19 cellular contexts compared by ENCODE assay signal in the genomic region with DNA sequence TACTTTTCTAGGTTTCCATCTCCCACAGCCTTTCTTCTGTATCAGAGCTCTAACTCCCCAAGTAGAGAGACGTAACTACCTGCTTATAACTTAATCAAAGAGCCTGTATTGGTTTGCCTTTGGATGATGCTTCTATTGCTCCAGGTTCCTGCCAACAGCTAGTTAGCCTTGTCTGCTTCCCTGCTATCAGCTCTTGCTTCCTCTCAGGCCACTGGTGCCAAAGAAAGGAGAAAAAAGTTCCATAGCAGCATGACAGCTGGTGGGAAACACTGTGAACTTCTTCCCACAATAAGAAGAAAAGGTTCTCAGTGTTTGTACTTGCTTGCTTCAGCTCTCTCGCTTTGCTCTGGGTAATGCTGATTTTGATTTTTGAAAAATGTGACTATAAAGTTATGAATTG.
DNase-seq lines count a peak whose midpoint lies in the region; ATAC-seq and TF ChIP-seq lines count a peak whose summit lies in the region.
"Had no signal": no experiment of that assay in that cellular context is flagged by ENCODE, and none has a peak within 500 bp of the region (broad histone marks: within the 10 kb centered on the region; RNA-seq: fewer than 3 reads in every experiment).

No MANE protein-coding gene starts in this region.

- H3K9ac ChIP-seq in liver (ENCODE audit: low read depth in 1 of 2, low read length in 2 of 2) (peak overlapping the region in 1 of 2 donors; percentile 19), neural progenitor cell (no peak overlapping the region)
- H3K9ac ChIP-seq: parathyroid adenoma had no signal

- H3K4me3 Mint-ChIP-seq in neural progenitor cell, result no peak overlapping the region
- H3K4me3 Mint-ChIP-seq: activated B cell treated with CpG ODN at 0.5 μM for 24 hours; CD4-positive, CD25-positive, alpha-beta regulatory T cell; stimulated activated naive CD8-positive, alpha-beta T cell treated with anti-CD3 and anti-CD28 coated beads, Interleukin-15, Interleukin-2, amounts not matched to agents 100 ng/mL and 50 ng/mL, for 24 hours had no signal

- H3K4me2 ChIP-seq in neural progenitor cell, result no peak overlapping the region

- H3K4me1 Mint-ChIP-seq in neural progenitor cell, result peaks cover 2% of the 10 kb centered on the region
- H3K4me1 Mint-ChIP-seq: activated B cell treated with CpG ODN at 0.5 μM for 24 hours had no signal

- peak overlapping the region; percentile 52 for H3K27ac ChIP-seq in ectodermal cell (ENCODE audit: insufficient read depth, low read depth, low read length, poor library complexity, severe bottlenecking)
- H3K27ac ChIP-seq in liver (ENCODE audit: low read depth in 1 of 2, low read length in 2 of 2), result peak overlapping the region; percentile 53 to 64
- H3K27ac ChIP-seq in neural progenitor cell, result no peak overlapping the region
- H3K27ac ChIP-seq: foreskin keratinocyte, parathyroid adenoma had no signal

- no peak overlapping the region for H3K27ac Mint-ChIP-seq in neural progenitor cell
- H3K27ac Mint-ChIP-seq: activated B cell treated with CpG ODN at 0.5 μM for 24 hours; CD4-positive, CD25-positive, alpha-beta regulatory T cell; stimulated activated naive CD8-positive, alpha-beta T cell treated with anti-CD3 and anti-CD28 coated beads, Interleukin-15, Interleukin-2, amounts not matched to agents 100 ng/mL and 50 ng/mL, for 24 hours had no signal

- H3K79me2 ChIP-seq in neural progenitor cell (ENCODE audit: low read depth), result no peaks in the 10 kb centered on the region
- H3K79me2 ChIP-seq: parathyroid adenoma had no signal

- peaks cover under 1% of the 10 kb centered on the region for H3K9me3 Mint-ChIP-seq in neural progenitor cell
- H3K9me3 Mint-ChIP-seq: stimulated activated naive CD8-positive, alpha-beta T cell treated with anti-CD3 and anti-CD28 coated beads, Interleukin-15, Interleukin-2, amounts not matched to agents 100 ng/mL and 50 ng/mL, for 24 hours had no signal

- H3K27me3 ChIP-seq in ectodermal cell (ENCODE audit: control insufficient read depth, insufficient read depth, low read length, poor library complexity, severe bottlenecking), result no peaks in the 10 kb centered on the region
- no peaks in the 10 kb centered on the region for H3K27me3 ChIP-seq in liver (ENCODE audit: control insufficient read depth in 4 of 4, insufficient read depth in 4 of 4, low read length in 3 of 4)
- no peaks in the 10 kb centered on the region for H3K27me3 ChIP-seq in neural progenitor cell
- H3K27me3 ChIP-seq: foreskin keratinocyte had no signal

- no peaks in the 10 kb centered on the region for H4K20me1 ChIP-seq in neural progenitor cell (ENCODE audit: low read depth)

- no peaks in the 10 kb centered on the region for H3F3A ChIP-seq in neural progenitor cell (ENCODE audit: low read depth)

- TF ChIP-seq RAD21 in liver (IDR thresholded peaks at IDR 0.05), result no peak

- H3K4me3 ChIP-seq in ectodermal cell (ENCODE audit: insufficient read depth, low read depth, low read length), result no peak overlapping the region
- H3K4me3 ChIP-seq in liver (ENCODE audit: low read depth in 1 of 3, low read length in 3 of 3), result no peak overlapping the region
- H3K4me3 ChIP-seq in neural progenitor cell, result no peak overlapping the region

- H3K9me3 ChIP-seq in ectodermal cell (ENCODE audit: control insufficient read depth, low read length), result no peaks in the 10 kb centered on the region
- no peaks in the 10 kb centered on the region for H3K9me3 ChIP-seq in liver (ENCODE audit: control insufficient read depth in 4 of 4, low read length in 3 of 4)
- H3K9me3 ChIP-seq in neural progenitor cell (ENCODE audit: low read depth), result no peaks in the 10 kb centered on the region

- intact Hi-C loops in Right ventricle myocardium superior (cut with DNase I), result no loop called here
- intact Hi-C loops in cardiac septum (cut with DNase I), result no loop called here

- no peaks in the 10 kb centered on the region for H3K36me3 ChIP-seq in ectodermal cell (ENCODE audit: control insufficient read depth, insufficient read depth, low read length)
- no peaks in the 10 kb centered on the region for H3K36me3 ChIP-seq in liver (ENCODE audit: control insufficient read depth in 4 of 4, insufficient read depth in 3 of 4, low read depth in 1 of 4, low read length in 3 of 4)
- no peaks in the 10 kb centered on the region for H3K36me3 ChIP-seq in neural progenitor cell

- WGBS in ectodermal cell, 2 experiments, result 88 to 93% methylated on average over 2 of the region's 2 CpGs
- 64% methylated on average over 2 of the region's 2 CpGs for WGBS in liver

- H2AFZ ChIP-seq in neural progenitor cell (replicated peaks), result no peak overlapping the region
- H2AFZ ChIP-seq: parathyroid adenoma had no signal

- DNase-seq in Right ventricle myocardium superior, result no peak
- no peak for DNase-seq in cardiac septum (ENCODE audit: low spot score)
- no peak for DNase-seq in neural progenitor cell (ENCODE audit: low spot score)
- no peak for DNase-seq in stimulated activated naive CD4-positive, alpha-beta T cell (lab: John Stamatoyannopoulos, UW)
- no peak for DNase-seq in HuH-7 (ENCODE audit: low spot score)
- DNase-seq in HK-2 (ENCODE audit: unreplicated experiment), result no peak
- DNase-seq: activated B cell treated with CpG ODN at 0.5 μM for 24 hours; activated naive CD4-positive, alpha-beta T cell; effector CD8-positive, alpha-beta T cell; midbrain; NCI-H1930; NCI-H510A treated with DMSO at 0.1 percent for 48 hours had no signal

- H3K27me3 Mint-ChIP-seq in neural progenitor cell (ENCODE audit: insufficient read depth, low read depth), result no peaks in the 10 kb centered on the region
- H3K27me3 Mint-ChIP-seq: activated B cell treated with CpG ODN at 0.5 μM for 24 hours; CD4-positive, CD25-positive, alpha-beta regulatory T cell; stimulated activated naive CD8-positive, alpha-beta T cell treated with anti-CD3 and anti-CD28 coated beads, Interleukin-15, Interleukin-2, amounts not matched to agents 100 ng/mL and 50 ng/mL, for 24 hours had no signal

- no peaks in the 10 kb centered on the region for H3K4me1 ChIP-seq in ectodermal cell (ENCODE audit: control insufficient read depth, insufficient read depth, low read length)
- peaks cover 0 to 21% (median 11%) of the 10 kb centered on the region in 4 donors for H3K4me1 ChIP-seq in liver (ENCODE audit: control insufficient read depth in 4 of 4, insufficient read depth in 4 of 4, low read length in 3 of 4)
- H3K4me1 ChIP-seq in neural progenitor cell, result no peaks in the 10 kb centered on the region
- H3K4me1 ChIP-seq: parathyroid adenoma had no signal

- no peak for TF ChIP-seq CTCF in liver (IDR thresholded peaks at IDR 0.05; ENCODE audit: low read depth, low read length, missing input control)
- TF ChIP-seq CTCF in neural progenitor cell (IDR thresholded peaks at IDR 0.05), result no peak

- peak; percentile 88 for ATAC-seq in Right ventricle myocardium superior (ENCODE audit: poor library complexity)
- ATAC-seq: foreskin keratinocyte, SK-N-SH treated with all-trans-retinoic acid at 6 μM for 48 hours had no signal

- no peaks in the 10 kb centered on the region for H3K36me3 Mint-ChIP-seq in neural progenitor cell

TF ChIP-seq in liver, 16 proteins besides CTCF, POLR2A, EP300 and RAD21:
- no peak for TF ChIP-seq HNF4A (conservative IDR thresholded peaks at IDR 0.05)
- no peak for TF ChIP-seq NR2F2 (IDR thresholded peaks at IDR 0.05)
- TF ChIP-seq, protein P1, sequence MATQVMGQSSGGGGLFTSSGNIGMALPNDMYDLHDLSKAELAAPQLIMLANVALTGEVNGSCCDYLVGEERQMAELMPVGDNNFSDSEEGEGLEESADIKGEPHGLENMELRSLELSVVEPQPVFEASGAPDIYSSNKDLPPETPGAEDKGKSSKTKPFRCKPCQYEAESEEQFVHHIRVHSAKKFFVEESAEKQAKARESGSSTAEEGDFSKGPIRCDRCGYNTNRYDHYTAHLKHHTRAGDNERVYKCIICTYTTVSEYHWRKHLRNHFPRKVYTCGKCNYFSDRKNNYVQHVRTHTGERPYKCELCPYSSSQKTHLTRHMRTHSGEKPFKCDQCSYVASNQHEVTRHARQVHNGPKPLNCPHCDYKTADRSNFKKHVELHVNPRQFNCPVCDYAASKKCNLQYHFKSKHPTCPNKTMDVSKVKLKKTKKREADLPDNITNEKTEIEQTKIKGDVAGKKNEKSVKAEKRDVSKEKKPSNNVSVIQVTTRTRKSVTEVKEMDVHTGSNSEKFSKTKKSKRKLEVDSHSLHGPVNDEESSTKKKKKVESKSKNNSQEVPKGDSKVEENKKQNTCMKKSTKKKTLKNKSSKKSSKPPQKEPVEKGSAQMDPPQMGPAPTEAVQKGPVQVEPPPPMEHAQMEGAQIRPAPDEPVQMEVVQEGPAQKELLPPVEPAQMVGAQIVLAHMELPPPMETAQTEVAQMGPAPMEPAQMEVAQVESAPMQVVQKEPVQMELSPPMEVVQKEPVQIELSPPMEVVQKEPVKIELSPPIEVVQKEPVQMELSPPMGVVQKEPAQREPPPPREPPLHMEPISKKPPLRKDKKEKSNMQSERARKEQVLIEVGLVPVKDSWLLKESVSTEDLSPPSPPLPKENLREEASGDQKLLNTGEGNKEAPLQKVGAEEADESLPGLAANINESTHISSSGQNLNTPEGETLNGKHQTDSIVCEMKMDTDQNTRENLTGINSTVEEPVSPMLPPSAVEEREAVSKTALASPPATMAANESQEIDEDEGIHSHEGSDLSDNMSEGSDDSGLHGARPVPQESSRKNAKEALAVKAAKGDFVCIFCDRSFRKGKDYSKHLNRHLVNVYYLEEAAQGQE (IDR thresholded peaks at IDR 0.05), result no peak
- TF ChIP-seq TAF1 (conservative IDR thresholded peaks at IDR 0.05), result no peak
- TF ChIP-seq, protein P2, sequence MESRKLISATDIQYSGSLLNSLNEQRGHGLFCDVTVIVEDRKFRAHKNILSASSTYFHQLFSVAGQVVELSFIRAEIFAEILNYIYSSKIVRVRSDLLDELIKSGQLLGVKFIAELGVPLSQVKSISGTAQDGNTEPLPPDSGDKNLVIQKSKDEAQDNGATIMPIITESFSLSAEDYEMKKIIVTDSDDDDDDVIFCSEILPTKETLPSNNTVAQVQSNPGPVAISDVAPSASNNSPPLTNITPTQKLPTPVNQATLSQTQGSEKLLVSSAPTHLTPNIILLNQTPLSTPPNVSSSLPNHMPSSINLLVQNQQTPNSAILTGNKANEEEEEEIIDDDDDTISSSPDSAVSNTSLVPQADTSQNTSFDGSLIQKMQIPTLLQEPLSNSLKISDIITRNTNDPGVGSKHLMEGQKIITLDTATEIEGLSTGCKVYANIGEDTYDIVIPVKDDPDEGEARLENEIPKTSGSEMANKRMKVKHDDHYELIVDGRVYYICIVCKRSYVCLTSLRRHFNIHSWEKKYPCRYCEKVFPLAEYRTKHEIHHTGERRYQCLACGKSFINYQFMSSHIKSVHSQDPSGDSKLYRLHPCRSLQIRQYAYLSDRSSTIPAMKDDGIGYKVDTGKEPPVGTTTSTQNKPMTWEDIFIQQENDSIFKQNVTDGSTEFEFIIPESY (IDR thresholded peaks at IDR 0.05), result no peak
- no peak for TF ChIP-seq GABPA (IDR thresholded peaks at IDR 0.05 in 1 of 2, conservative IDR thresholded peaks at IDR 0.05 in 1 of 2)
